In the genomic region with DNA sequence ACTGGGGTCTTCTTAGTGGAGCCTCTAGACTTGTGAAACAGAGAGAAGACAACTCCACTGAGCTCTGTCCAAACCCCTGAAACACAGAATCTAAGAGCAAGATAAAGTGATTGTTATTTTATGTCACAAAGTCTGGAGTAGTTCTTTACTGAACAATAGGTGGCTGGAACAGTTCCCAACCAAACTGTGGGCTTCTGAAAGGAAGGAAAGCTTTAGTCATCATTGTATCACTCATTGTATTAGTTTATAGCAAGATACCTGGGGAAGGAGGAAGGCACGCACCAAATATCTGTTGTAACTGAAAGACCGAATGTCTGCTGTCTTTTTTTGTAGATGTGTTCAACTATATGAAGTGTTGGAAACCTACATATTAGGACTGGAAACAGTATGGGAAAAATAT, we compare ENCODE assay signal across 17 cellular contexts.
DNase-seq lines count a peak whose midpoint lies in the region; FAIRE-seq and TF ChIP-seq lines count a peak whose summit lies in the region.
"Had no signal": no experiment of that assay in that cellular context is flagged by ENCODE, and none has a peak within 500 bp of the region (broad histone marks: within the 10 kb centered on the region; RNA-seq: fewer than 3 reads in every experiment).

No MANE protein-coding gene starts in this region.

- H3K4me3 ChIP-seq in brain microvascular endothelial cell (ENCODE audit: low read depth, low read length) (no peak overlapping the region), endothelial cell of umbilical vein (replicated peaks in 1 of 3; ENCODE audit: insufficient read depth in 1 of 3, low read depth in 1 of 3, low read length in 3 of 3) (no peak overlapping the region), kidney (ENCODE audit: low read length in 2 of 2) (no peak overlapping the region)

- no peaks in the 10 kb centered on the region for H3K9me1 ChIP-seq in endothelial cell of umbilical vein (replicated peaks; ENCODE audit: control insufficient read depth, extremely low read depth, insufficient read depth, low read length)

- intact Hi-C loops in endothelial cell of umbilical vein (cut with micrococcal nuclease): loop anchor here (1.0 kb wide), 1 partner anchor 8 kb away; no protein-coding TSS in a partner anchor
- intact Hi-C loops in kidney (cut with DNase I): no loop called here

- no TSS peak for BruUV-seq in endothelial cell of umbilical vein (replicated peaks; lab: Mats Ljungman, UMichigan)

- CTCF ChIA-PET in endothelial cell of umbilical vein (lab: Charles Lee): interaction anchor here (1.1 to 1.3 kb wide), 3 partner anchors 9 to 627 kb away, joined by 3 to 4 read pairs (median 4); no protein-coding TSS in a partner anchor

- dilution Hi-C loops in endothelial cell of umbilical vein (cut with MboI; ENCODE audit: extremely low pct_ligation_motif_present, low sequenced_read_pairs): no loop called here

- H3K36me3 ChIP-seq in brain microvascular endothelial cell (replicated peaks): no peaks in the 10 kb centered on the region
- H3K36me3 ChIP-seq in endothelial cell of umbilical vein (ENCODE audit: control insufficient read depth in 2 of 2, extremely low read depth in 1 of 2, insufficient read depth in 2 of 2, low read length in 2 of 2): no peaks in the 10 kb centered on the region
- H3K36me3 ChIP-seq in kidney (ENCODE audit: control insufficient read depth in 1 of 2, insufficient read depth in 2 of 2, low read length in 2 of 2): no peaks in the 10 kb centered on the region
- H3K36me3 ChIP-seq: BE2C had no signal

- FAIRE-seq in endothelial cell of umbilical vein (lab: Jason Lieb, UNC) (no peak), kidney (lab: Jason Lieb, UNC) (no peak)
- FAIRE-seq: D721Med, H54 had no signal

- no peaks in the 10 kb centered on the region for H3K9me3 ChIP-seq in endothelial cell of umbilical vein (replicated peaks; ENCODE audit: control insufficient read depth, insufficient read depth, low read length)
- H3K9me3 ChIP-seq in kidney (ENCODE audit: control insufficient read depth in 1 of 2, low read length in 2 of 2): no peaks in the 10 kb centered on the region
- H3K9me3 ChIP-seq: BE2C had no signal

- H3K79me2 ChIP-seq in endothelial cell of umbilical vein (ENCODE audit: control insufficient read depth, insufficient read depth, low read length): no peaks in the 10 kb centered on the region

- no peak overlapping the region for H3K27ac ChIP-seq in brain microvascular endothelial cell
- no peak overlapping the region for H3K27ac ChIP-seq in endothelial cell of umbilical vein (ENCODE audit: insufficient read depth, low read depth, low read length)
- no peak overlapping the region for H3K27ac ChIP-seq in kidney (ENCODE audit: low read depth in 2 of 2, low read length in 2 of 2)
- H3K27ac ChIP-seq: C4-2B, HL-60 had no signal

- no peaks in the 10 kb centered on the region for H4K20me1 ChIP-seq in endothelial cell of umbilical vein (replicated peaks; ENCODE audit: control insufficient read depth, extremely low read depth, insufficient read depth, low read length)

- H3K4me2 ChIP-seq in endothelial cell of umbilical vein (ENCODE audit: insufficient read depth, low read length): peak overlapping the region; percentile 7

- H3K9ac ChIP-seq in endothelial cell of umbilical vein (replicated peaks; ENCODE audit: extremely low read depth, insufficient read depth, low read length) (no peak overlapping the region), kidney (ENCODE audit: low read length in 2 of 2) (no peak overlapping the region)

- no peak for TF ChIP-seq POLR2A in endothelial cell of umbilical vein (IDR thresholded peaks at IDR 0.05; ENCODE audit: low read depth, low read length)

- H3K27me3 ChIP-seq in brain microvascular endothelial cell (replicated peaks) (no peaks in the 10 kb centered on the region), endothelial cell of umbilical vein (ENCODE audit: control insufficient read depth in 2 of 2, insufficient read depth in 2 of 2, low read length in 2 of 2) (no peaks in the 10 kb centered on the region)
- H3K27me3 ChIP-seq: BE2C had no signal

- H2AFZ ChIP-seq in endothelial cell of umbilical vein (ENCODE audit: low read depth, low read length): no peak overlapping the region

- DNase-seq in HT1080 (ENCODE audit: low read depth) (peak; percentile 56), brain microvascular endothelial cell (peak; percentile 14), endothelial cell of umbilical vein (ENCODE audit: low read depth, low spot score) (peak; percentile 91), pulmonary artery endothelial cell (ENCODE audit: low read depth, low spot score) (peak; percentile 46), NK-92 (lab: John Stamatoyannopoulos, UW; ENCODE audit: unreplicated experiment) (no peak), kidney (no peak)
- DNase-seq in activated naive CD4-positive, alpha-beta T cell treated with Interleukin-2 at 50 U/mL for 16 hours: no peak
- DNase-seq: BE2C; CD8-positive, alpha-beta T cell; COR-L47; DMS153; DND-41; GF-D8 had no signal

- POLR2A ChIA-PET in endothelial cell of umbilical vein (lab: Charles Lee): no interaction called here

- H3K4me1 ChIP-seq in endothelial cell of umbilical vein (ENCODE audit: control insufficient read depth, extremely low read depth, insufficient read depth, low read length) (peaks cover 15% of the 10 kb centered on the region), kidney (ENCODE audit: control insufficient read depth in 1 of 2, insufficient read depth in 1 of 2, low read depth in 1 of 2, low read length in 2 of 2) (no peaks in the 10 kb centered on the region)
- H3K4me1 ChIP-seq: BE2C had no signal

- in situ Hi-C loops in brain microvascular endothelial cell (cut with HindIII; ENCODE audit: low pct_ligation_motif_present, low sequenced_read_pairs): no loop called here

- TF ChIP-seq CTCF in brain microvascular endothelial cell (IDR thresholded peaks at IDR 0.05; ENCODE audit: low read depth, low read length, missing control alignments) (no peak), endothelial cell of umbilical vein (IDR thresholded peaks at IDR 0.05; ENCODE audit: extremely low read depth in 1 of 2, insufficient read depth in 1 of 2, low read depth in 1 of 2, low read length in 2 of 2) (no peak), kidney (IDR thresholded peaks at IDR 0.05; ENCODE audit: borderline replicate concordance, extremely low read depth, insufficient read depth) (no peak)

TF ChIP-seq in endothelial cell of umbilical vein, 7 proteins besides CTCF, POLR2A, EP300 and RAD21:
- TF ChIP-seq FOS (IDR thresholded peaks at IDR 0.05; ENCODE audit: borderline replicate concordance, insufficient read depth, low read length) (peak; percentile 72), MYC (IDR thresholded peaks at IDR 0.05; ENCODE audit: low read depth, low read length) (no peak), EZH2 (IDR thresholded peaks at IDR 0.05; ENCODE audit: borderline replicate concordance, low read depth, low read length, severe bottlenecking) (no peak), JUN (IDR thresholded peaks at IDR 0.05; ENCODE audit: borderline replicate concordance, insufficient read depth, insufficient read length, low read depth) (peak; percentile 60), POLR2AphosphoS5 (IDR thresholded peaks at IDR 0.05; ENCODE audit: insufficient read depth, low read depth, low read length) (no peak), GATA2 (IDR thresholded peaks at IDR 0.05; ENCODE audit: insufficient read depth, insufficient read length, low read depth, low read length) (no peak)
- TF ChIP-seq, protein P1, sequence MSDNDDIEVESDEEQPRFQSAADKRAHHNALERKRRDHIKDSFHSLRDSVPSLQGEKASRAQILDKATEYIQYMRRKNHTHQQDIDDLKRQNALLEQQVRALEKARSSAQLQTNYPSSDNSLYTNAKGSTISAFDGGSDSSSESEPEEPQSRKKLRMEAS (IDR thresholded peaks at IDR 0.05; ENCODE audit: insufficient read depth, insufficient read length): no peak

Comparison
In these comparisons a context has a peak if more than half of its experiments do, and no peak if none do; other contexts are left out.
1. DNase-seq: peak in HT1080 (single experiment), brain microvascular endothelial cell (single experiment), endothelial cell of umbilical vein (single experiment) and pulmonary artery endothelial cell (single experiment); none in NK-92 (single experiment), kidney (single experiment) and activated naive CD4-positive, alpha-beta T cell treated with Interleukin-2 at 50 U/mL for 16 hours (single experiment).